Comparison of ENCODE assay signal across 1 cellular context in the genomic region with DNA sequence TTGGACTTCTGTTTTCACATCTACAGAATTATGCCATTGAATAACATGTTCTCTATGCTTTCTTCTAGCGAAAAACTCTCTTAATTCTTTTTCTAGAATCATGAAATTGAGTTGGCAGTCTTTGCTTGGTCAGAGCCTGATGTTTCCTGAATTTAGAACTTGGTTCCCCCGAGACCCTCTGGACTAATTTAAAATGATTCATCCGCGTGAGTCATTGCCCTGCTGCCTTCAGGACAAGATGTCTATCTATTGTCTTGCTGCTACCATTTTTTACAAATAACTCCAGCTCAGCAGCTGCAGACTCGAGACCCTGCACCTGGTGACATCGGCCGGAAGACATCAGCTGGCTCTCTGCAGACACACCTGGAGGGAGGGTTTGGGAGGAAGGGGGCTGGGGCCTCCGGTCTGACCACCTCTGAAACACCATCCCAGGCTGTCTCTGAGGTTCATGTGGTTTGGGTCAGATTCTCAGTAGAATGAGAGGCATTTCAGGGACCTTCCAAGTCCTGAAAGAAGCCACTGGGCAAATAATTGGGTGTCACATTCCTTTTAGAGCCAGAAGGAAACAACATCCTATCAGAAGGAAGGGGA.
TF ChIP-seq lines count a peak whose summit lies in the region.

No MANE protein-coding gene starts in this region.

TF ChIP-seq in H1, 55 proteins besides CTCF, POLR2A, EP300 and RAD21:
- TF ChIP-seq CHD1 (IDR thresholded peaks at IDR 0.05; ENCODE audit: low read depth, low read length) (no peak), JUND (IDR thresholded peaks at IDR 0.05; ENCODE audit: low read length) (no peak), KDM5A (IDR thresholded peaks at IDR 0.05; ENCODE audit: low read length) (no peak), SP2 (IDR thresholded peaks at IDR 0.05; ENCODE audit: low read length) (no peak), BACH1 (IDR thresholded peaks at IDR 0.05; ENCODE audit: low read length) (no peak), PHF8 (conservative IDR thresholded peaks at IDR 0.05; ENCODE audit: low read depth, low read length) (no peak), RFX5 (IDR thresholded peaks at IDR 0.05; ENCODE audit: borderline replicate concordance, low read depth, low read length) (no peak), EZH2 (IDR thresholded peaks at IDR 0.05; ENCODE audit: low read depth, low read length, severe bottlenecking) (no peak), FOSL1 (IDR thresholded peaks at IDR 0.05; ENCODE audit: insufficient read depth, low read depth, low read length) (no peak), RNF2 (IDR thresholded peaks at IDR 0.05; ENCODE audit: borderline replicate concordance, low read depth, low read length, missing control alignments, poor library complexity, severe bottlenecking) (no peak), YY1 (IDR thresholded peaks at IDR 0.05; ENCODE audit: low read depth, low read length) (no peak), CREB1 (IDR thresholded peaks at IDR 0.05) (no peak), SIX5 (IDR thresholded peaks at IDR 0.05; ENCODE audit: low read depth, low read length) (no peak), POLR2AphosphoS5 (IDR thresholded peaks at IDR 0.05; ENCODE audit: low read depth, low read length) (no peak)
- TF ChIP-seq, protein P1, sequence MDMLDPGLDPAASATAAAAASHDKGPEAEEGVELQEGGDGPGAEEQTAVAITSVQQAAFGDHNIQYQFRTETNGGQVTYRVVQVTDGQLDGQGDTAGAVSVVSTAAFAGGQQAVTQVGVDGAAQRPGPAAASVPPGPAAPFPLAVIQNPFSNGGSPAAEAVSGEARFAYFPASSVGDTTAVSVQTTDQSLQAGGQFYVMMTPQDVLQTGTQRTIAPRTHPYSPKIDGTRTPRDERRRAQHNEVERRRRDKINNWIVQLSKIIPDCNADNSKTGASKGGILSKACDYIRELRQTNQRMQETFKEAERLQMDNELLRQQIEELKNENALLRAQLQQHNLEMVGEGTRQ (IDR thresholded peaks at IDR 0.05; ENCODE audit: low read length), result no peak
- TF ChIP-seq, protein P2, sequence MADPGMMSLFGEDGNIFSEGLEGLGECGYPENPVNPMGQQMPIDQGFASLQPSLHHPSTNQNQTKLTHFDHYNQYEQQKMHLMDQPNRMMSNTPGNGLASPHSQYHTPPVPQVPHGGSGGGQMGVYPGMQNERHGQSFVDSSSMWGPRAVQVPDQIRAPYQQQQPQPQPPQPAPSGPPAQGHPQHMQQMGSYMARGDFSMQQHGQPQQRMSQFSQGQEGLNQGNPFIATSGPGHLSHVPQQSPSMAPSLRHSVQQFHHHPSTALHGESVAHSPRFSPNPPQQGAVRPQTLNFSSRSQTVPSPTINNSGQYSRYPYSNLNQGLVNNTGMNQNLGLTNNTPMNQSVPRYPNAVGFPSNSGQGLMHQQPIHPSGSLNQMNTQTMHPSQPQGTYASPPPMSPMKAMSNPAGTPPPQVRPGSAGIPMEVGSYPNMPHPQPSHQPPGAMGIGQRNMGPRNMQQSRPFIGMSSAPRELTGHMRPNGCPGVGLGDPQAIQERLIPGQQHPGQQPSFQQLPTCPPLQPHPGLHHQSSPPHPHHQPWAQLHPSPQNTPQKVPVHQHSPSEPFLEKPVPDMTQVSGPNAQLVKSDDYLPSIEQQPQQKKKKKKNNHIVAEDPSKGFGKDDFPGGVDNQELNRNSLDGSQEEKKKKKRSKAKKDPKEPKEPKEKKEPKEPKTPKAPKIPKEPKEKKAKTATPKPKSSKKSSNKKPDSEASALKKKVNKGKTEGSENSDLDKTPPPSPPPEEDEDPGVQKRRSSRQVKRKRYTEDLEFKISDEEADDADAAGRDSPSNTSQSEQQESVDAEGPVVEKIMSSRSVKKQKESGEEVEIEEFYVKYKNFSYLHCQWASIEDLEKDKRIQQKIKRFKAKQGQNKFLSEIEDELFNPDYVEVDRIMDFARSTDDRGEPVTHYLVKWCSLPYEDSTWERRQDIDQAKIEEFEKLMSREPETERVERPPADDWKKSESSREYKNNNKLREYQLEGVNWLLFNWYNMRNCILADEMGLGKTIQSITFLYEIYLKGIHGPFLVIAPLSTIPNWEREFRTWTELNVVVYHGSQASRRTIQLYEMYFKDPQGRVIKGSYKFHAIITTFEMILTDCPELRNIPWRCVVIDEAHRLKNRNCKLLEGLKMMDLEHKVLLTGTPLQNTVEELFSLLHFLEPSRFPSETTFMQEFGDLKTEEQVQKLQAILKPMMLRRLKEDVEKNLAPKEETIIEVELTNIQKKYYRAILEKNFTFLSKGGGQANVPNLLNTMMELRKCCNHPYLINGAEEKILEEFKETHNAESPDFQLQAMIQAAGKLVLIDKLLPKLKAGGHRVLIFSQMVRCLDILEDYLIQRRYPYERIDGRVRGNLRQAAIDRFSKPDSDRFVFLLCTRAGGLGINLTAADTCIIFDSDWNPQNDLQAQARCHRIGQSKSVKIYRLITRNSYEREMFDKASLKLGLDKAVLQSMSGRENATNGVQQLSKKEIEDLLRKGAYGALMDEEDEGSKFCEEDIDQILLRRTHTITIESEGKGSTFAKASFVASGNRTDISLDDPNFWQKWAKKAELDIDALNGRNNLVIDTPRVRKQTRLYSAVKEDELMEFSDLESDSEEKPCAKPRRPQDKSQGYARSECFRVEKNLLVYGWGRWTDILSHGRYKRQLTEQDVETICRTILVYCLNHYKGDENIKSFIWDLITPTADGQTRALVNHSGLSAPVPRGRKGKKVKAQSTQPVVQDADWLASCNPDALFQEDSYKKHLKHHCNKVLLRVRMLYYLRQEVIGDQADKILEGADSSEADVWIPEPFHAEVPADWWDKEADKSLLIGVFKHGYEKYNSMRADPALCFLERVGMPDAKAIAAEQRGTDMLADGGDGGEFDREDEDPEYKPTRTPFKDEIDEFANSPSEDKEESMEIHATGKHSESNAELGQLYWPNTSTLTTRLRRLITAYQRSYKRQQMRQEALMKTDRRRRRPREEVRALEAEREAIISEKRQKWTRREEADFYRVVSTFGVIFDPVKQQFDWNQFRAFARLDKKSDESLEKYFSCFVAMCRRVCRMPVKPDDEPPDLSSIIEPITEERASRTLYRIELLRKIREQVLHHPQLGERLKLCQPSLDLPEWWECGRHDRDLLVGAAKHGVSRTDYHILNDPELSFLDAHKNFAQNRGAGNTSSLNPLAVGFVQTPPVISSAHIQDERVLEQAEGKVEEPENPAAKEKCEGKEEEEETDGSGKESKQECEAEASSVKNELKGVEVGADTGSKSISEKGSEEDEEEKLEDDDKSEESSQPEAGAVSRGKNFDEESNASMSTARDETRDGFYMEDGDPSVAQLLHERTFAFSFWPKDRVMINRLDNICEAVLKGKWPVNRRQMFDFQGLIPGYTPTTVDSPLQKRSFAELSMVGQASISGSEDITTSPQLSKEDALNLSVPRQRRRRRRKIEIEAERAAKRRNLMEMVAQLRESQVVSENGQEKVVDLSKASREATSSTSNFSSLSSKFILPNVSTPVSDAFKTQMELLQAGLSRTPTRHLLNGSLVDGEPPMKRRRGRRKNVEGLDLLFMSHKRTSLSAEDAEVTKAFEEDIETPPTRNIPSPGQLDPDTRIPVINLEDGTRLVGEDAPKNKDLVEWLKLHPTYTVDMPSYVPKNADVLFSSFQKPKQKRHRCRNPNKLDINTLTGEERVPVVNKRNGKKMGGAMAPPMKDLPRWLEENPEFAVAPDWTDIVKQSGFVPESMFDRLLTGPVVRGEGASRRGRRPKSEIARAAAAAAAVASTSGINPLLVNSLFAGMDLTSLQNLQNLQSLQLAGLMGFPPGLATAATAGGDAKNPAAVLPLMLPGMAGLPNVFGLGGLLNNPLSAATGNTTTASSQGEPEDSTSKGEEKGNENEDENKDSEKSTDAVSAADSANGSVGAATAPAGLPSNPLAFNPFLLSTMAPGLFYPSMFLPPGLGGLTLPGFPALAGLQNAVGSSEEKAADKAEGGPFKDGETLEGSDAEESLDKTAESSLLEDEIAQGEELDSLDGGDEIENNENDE (IDR thresholded peaks at IDR 0.05; ENCODE audit: insufficient replicate concordance, low read length), result no peak
